Comparison of ENCODE assay signal across 8 cellular contexts in genomic region chr6:44127186-44128019, GRCh38. TPM values are rescaled to one million over a fixed set of nuclear protein-coding genes. Genes with fewer than 3 reads are reported as not detected.
DNase-seq lines count a peak whose midpoint lies in the region; ATAC-seq, FAIRE-seq and TF ChIP-seq lines count a peak whose summit lies in the region.

Gene MRPL14, minus strand, starts transcription at chr6:44127452. Its CDS starts 10,841 bp downstream, at chr6:44116611.
Gene TMEM63B, plus strand, starts transcription at chr6:44127554. Its CDS starts 7,031 bp downstream, at chr6:44134585.

- no peaks in the 10 kb centered on the region for H3K9me2 ChIP-seq in neural cell (ENCODE audit: insufficient read depth, low read length)

- H3K36me3 ChIP-seq in neural cell (ENCODE audit: insufficient read depth, low read length) = no peaks in the 10 kb centered on the region

- no peaks in the 10 kb centered on the region for H3F3A ChIP-seq in neural cell (ENCODE audit: insufficient read depth, low read length, poor library complexity, severe bottlenecking)

- peaks cover 61% of the 10 kb centered on the region for H3K79me2 ChIP-seq in neural cell (replicated peaks; ENCODE audit: insufficient read depth, low read length)

- TF ChIP-seq CTCF in D721Med (IDR thresholded peaks at IDR 0.05; ENCODE audit: insufficient read depth, missing control alignments) = no peak
- TF ChIP-seq CTCF in neural cell (IDR thresholded peaks at IDR 0.05; ENCODE audit: poor library complexity, severe bottlenecking) = no peak

- TF ChIP-seq RAD21 in neural cell (conservative IDR thresholded peaks at IDR 0.05) = no peak

- H3K4me3 Mint-ChIP-seq in stimulated activated naive CD8-positive, alpha-beta T cell treated with anti-CD3 and anti-CD28 coated beads, Interleukin-15, amount 100 ng/mL, for 72 hours = peak within 1 kb of the TSS; percentile 84 to 88

- peak within 1 kb of the TSS; percentile 80 for H3K4me2 ChIP-seq in neural cell (ENCODE audit: low read length)

- H3K27ac ChIP-seq in neural cell (ENCODE audit: low read length) = peak within 1 kb of the TSS; percentile 36

- peak within 1 kb of the TSS; percentile 98 for H3K4me3 ChIP-seq in neural cell (ENCODE audit: low read length)

- no peak for TF ChIP-seq EP300 in neural cell (conservative IDR thresholded peaks at IDR 0.05; ENCODE audit: poor library complexity, severe bottlenecking)

- H4K20me1 ChIP-seq in neural cell (ENCODE audit: insufficient read depth) = no peaks in the 10 kb centered on the region

- no peaks in the 10 kb centered on the region for H3K27me3 ChIP-seq in neural cell (ENCODE audit: insufficient read depth, low read depth, low read length)

- DNase-seq in D721Med (ENCODE audit: insufficient read length, low spot score) (peak; percentile 96), KG1 (lab: John Stamatoyannopoulos, UW) (peak; percentile 54), SHP77 (lab: John Stamatoyannopoulos, UW) (peak; percentile 40 to 73), fibroblast of the conjunctiva (ENCODE audit: low read depth) (peak; percentile 79)
- DNase-seq in activated effector memory CD4-positive, alpha-beta T cell treated with anti-CD3 and anti-CD28 coated beads, Interleukin-2, amount 50 U/mL, for 16 hours = peak; percentile 97
- DNase-seq in stimulated activated naive CD8-positive, alpha-beta T cell treated with anti-CD3 and anti-CD28 coated beads, Interleukin-15, amount 100 ng/mL, for 72 hours = peak; percentile 90 to 92

- peak; percentile 64 for ATAC-seq in GM21515 (IDR thresholded peaks at IDR 0.05; ENCODE audit: unreplicated experiment)
- peak; percentile 84 for ATAC-seq in stimulated activated naive CD8-positive, alpha-beta T cell treated with anti-CD3 and anti-CD28 coated beads, Interleukin-15, amount 100 ng/mL, for 72 hours

- peak within 1 kb of the TSS; percentile 98 for H2AFZ ChIP-seq in neural cell (ENCODE audit: low read depth, low read length)

- no peaks in the 10 kb centered on the region for H3K9me3 ChIP-seq in neural cell (ENCODE audit: low read length)

- peak within 1 kb of the TSS; percentile 93 to 99 for H3K27ac Mint-ChIP-seq in stimulated activated naive CD8-positive, alpha-beta T cell treated with anti-CD3 and anti-CD28 coated beads, Interleukin-15, amount 100 ng/mL, for 72 hours

- H3K9ac ChIP-seq in neural cell (ENCODE audit: low read length) = peak within 1 kb of the TSS; percentile 79

- peaks cover 62% of the 10 kb centered on the region for H3K4me1 Mint-ChIP-seq in stimulated activated naive CD8-positive, alpha-beta T cell treated with anti-CD3 and anti-CD28 coated beads, Interleukin-15, amount 100 ng/mL, for 72 hours

- no peaks in the 10 kb centered on the region for H3K27me3 Mint-ChIP-seq in stimulated activated naive CD8-positive, alpha-beta T cell treated with anti-CD3 and anti-CD28 coated beads, Interleukin-15, amount 100 ng/mL, for 72 hours

- H3K9me3 Mint-ChIP-seq in stimulated activated naive CD8-positive, alpha-beta T cell treated with anti-CD3 and anti-CD28 coated beads, Interleukin-15, amount 100 ng/mL, for 72 hours = no peaks in the 10 kb centered on the region

- no peak for FAIRE-seq in D721Med (lab: Jason Lieb, UNC)

TF ChIP-seq in neural cell, 6 proteins besides CTCF, POLR2A, EP300 and RAD21:
- TF ChIP-seq MXI1 (conservative IDR thresholded peaks at IDR 0.05; ENCODE audit: poor library complexity, severe bottlenecking) (peak; percentile 3), TAF1 (IDR thresholded peaks at IDR 0.05; ENCODE audit: low read depth) (no peak), REST (IDR thresholded peaks at IDR 0.05; ENCODE audit: borderline replicate concordance) (no peak), SMC3 (conservative IDR thresholded peaks at IDR 0.05; ENCODE audit: poor library complexity) (no peak), EZH2 (IDR thresholded peaks at IDR 0.05; ENCODE audit: borderline replicate concordance, insufficient read depth, low read length, poor library complexity, severe bottlenecking) (no peak), POLR2AphosphoS5 (IDR thresholded peaks at IDR 0.05) (peak; percentile 77)

RNA-seq across cellular contexts. Expression of gene MRPL14, which starts in this region (rescaled TPM):
- 66.4 and 70.7 TPM in 2 replicates for polyA plus RNA-seq in neural cell
- 36.0 and 37.6 TPM in 2 replicates for polyA minus RNA-seq in neural cell

RNA-seq across cellular contexts. Expression of gene TMEM63B, which starts in this region (rescaled TPM):
- polyA plus RNA-seq in neural cell = 49.9 and 67.5 TPM in 2 replicates
- 49.8 and 57.9 TPM in 2 replicates for polyA minus RNA-seq in neural cell

Comparison
In these comparisons a context has a peak if more than half of its experiments do, and no peak if none do; other contexts are left out.
1. Peak in every context shown above with its lines: DNase-seq, ATAC-seq, H3K4me3 ChIP-seq and H3K27ac ChIP-seq.